ENCODE assay signal across 25 cellular contexts in genomic region chr5:82330506-82330905, GRCh38. TPM values are rescaled to one million over a fixed set of nuclear protein-coding genes. Genes with fewer than 3 reads are reported as not detected.
A peak's percentile ranks its signal among the peaks of the same experiment; 100 is the strongest.
DNase-seq lines count a peak whose midpoint lies in the region; ATAC-seq, FAIRE-seq and TF ChIP-seq lines count a peak whose summit lies in the region.
"Had no signal": no experiment of that assay in that cellular context is flagged by ENCODE, and none has a peak within 500 bp of the region (broad histone marks: within the 10 kb centered on the region; RNA-seq: fewer than 3 reads in every experiment).

No MANE protein-coding gene starts in this region.

- 76% methylated on average over 1 of the region's 1 CpG for WGBS in hepatocyte (ENCODE audit: low lambda C conversion rate, missing lambda C conversion rate)
- no CpG with 5 or more reads among the region's 1 CpG for WGBS in H9 (ENCODE audit: extremely low coverage, insufficient read length, low lambda C conversion rate)

- no peak overlapping the region for H2BK20ac ChIP-seq in H9 (ENCODE audit: low read depth, low read length, poor library complexity, severe bottlenecking)

- H3K9ac ChIP-seq in SK-N-MC (ENCODE audit: insufficient read length) (no peak overlapping the region), H9 (ENCODE audit: extremely low read depth, insufficient read length, low read length) (no peak overlapping the region), kidney (ENCODE audit: low read length in 2 of 2) (no peak overlapping the region)

- no peak overlapping the region for H3K56ac ChIP-seq in H9 (ENCODE audit: insufficient read length, low read depth, low read length)

- H3K27ac ChIP-seq in SK-N-MC (peak overlapping the region; percentile 78), hepatocyte (peak overlapping the region; percentile 11), H9 (ENCODE audit: insufficient read length, low read depth, low read length) (no peak overlapping the region), kidney (ENCODE audit: low read depth in 2 of 2, low read length in 2 of 2) (no peak overlapping the region)
- H3K27ac ChIP-seq: C4-2B had no signal

- H3K4me1 Mint-ChIP-seq in chondrocyte (ENCODE audit: low read depth) (peaks cover 69% of the 10 kb centered on the region), H9 (peaks cover 6 to 16% of the 10 kb centered on the region in 2 experiments; a peak in 3 of 4 replicates)
- H3K4me1 Mint-ChIP-seq: B cell had no signal

- H3K79me2 ChIP-seq in hepatocyte (no peaks in the 10 kb centered on the region), H9 (ENCODE audit: insufficient read depth, low read length) (no peaks in the 10 kb centered on the region)

- H3K9me2 ChIP-seq in hepatocyte (replicated peaks; ENCODE audit: insufficient read depth): no peaks in the 10 kb centered on the region

- no peak overlapping the region for H2BK120ac ChIP-seq in H9 (ENCODE audit: low read depth, low read length, poor library complexity, severe bottlenecking)

- H3K4ac ChIP-seq in H9 (ENCODE audit: low read depth, low read length): no peak overlapping the region

- H3K27me3 ChIP-seq in hepatocyte (no peaks in the 10 kb centered on the region), H9 (ENCODE audit: insufficient read depth, low read length) (no peaks in the 10 kb centered on the region)

- DNase-seq in SK-N-MC (ENCODE audit: low read depth, low spot score) (no peak), chondrocyte (ENCODE audit: low spot score) (no peak), hepatocyte (ENCODE audit: low spot score) (no peak), H9 (no peak), kidney (no peak)
- DNase-seq: Caco-2; CD8-positive, alpha-beta T cell; GF-D8; KBM-7; MG63; NCI-H1105 treated with DMSO at 0.1 percent for 48 hours; NCI-H146; NCI-H1930; NCI-H2107; NCI-H524 treated with DMSO at 0.1 percent for 48 hours; Right ventricle myocardium superior; RPMI8226 had no signal

- intact Hi-C loops in kidney (cut with DNase I): no loop called here

- H3K9me3 ChIP-seq in SK-N-MC (ENCODE audit: low read depth, low read length) (no peaks in the 10 kb centered on the region), hepatocyte (ENCODE audit: low read depth) (no peaks in the 10 kb centered on the region), H9 (ENCODE audit: control insufficient read depth, low read depth, low read length) (no peaks in the 10 kb centered on the region), kidney (ENCODE audit: control insufficient read depth in 1 of 2, low read length in 2 of 2) (no peaks in the 10 kb centered on the region)
- H3K9me3 ChIP-seq: Caco-2, MG63 had no signal

- H2BK12ac ChIP-seq in H9 (ENCODE audit: insufficient read length, low read depth, low read length): no peak overlapping the region

- no peak overlapping the region for H4K8ac ChIP-seq in H9 (replicated peaks; ENCODE audit: insufficient read length, low read depth, low read length)

- H3K9me3 Mint-ChIP-seq in chondrocyte (ENCODE audit: low read depth) (peaks cover 14% of the 10 kb centered on the region), H9 (peaks cover 15 to 16% of the 10 kb centered on the region in 2 experiments)
- H3K9me3 Mint-ChIP-seq: CD8-positive, alpha-beta T cell had no signal

- H4K20me1 ChIP-seq in hepatocyte (ENCODE audit: insufficient read depth, poor library complexity, severe bottlenecking) (no peaks in the 10 kb centered on the region), H9 (ENCODE audit: control insufficient read depth, insufficient read depth, insufficient read length) (no peaks in the 10 kb centered on the region)

- no peak overlapping the region for H2BK5ac ChIP-seq in H9 (ENCODE audit: insufficient read length, low read length)

- H3K4me2 ChIP-seq in hepatocyte (no peak overlapping the region), H9 (ENCODE audit: insufficient read depth, insufficient read length, low read length) (no peak overlapping the region)

- no peak overlapping the region for H4K91ac ChIP-seq in H9 (ENCODE audit: insufficient read length, low read depth, low read length)

- H3K79me1 ChIP-seq in H9 (ENCODE audit: insufficient read depth, low read depth, low read length, poor library complexity, severe bottlenecking): no peaks in the 10 kb centered on the region

- H2BK15ac ChIP-seq in H9 (ENCODE audit: low read depth, low read length): no peak overlapping the region

- H3K4me3 Mint-ChIP-seq in chondrocyte (ENCODE audit: unreplicated experiment) (no peak overlapping the region), H9 (no peak overlapping the region)
- H3K4me3 Mint-ChIP-seq: B cell; CD8-positive, alpha-beta T cell had no signal

- no peaks in the 10 kb centered on the region for H3K36me3 ChIP-seq in SK-N-MC (ENCODE audit: insufficient read depth, low read length)
- no peaks in the 10 kb centered on the region for H3K36me3 ChIP-seq in hepatocyte (replicated peaks; ENCODE audit: insufficient read depth, low read depth)
- H3K36me3 ChIP-seq in kidney (ENCODE audit: control insufficient read depth in 1 of 2, insufficient read depth in 2 of 2, low read length in 2 of 2): no peaks in the 10 kb centered on the region
- H3K36me3 ChIP-seq: MG63 had no signal

- no peak overlapping the region for H3T11ph ChIP-seq in H9 (ENCODE audit: low read length)

- no peak for ATAC-seq in GM21526 (IDR thresholded peaks at IDR 0.05; ENCODE audit: low FRiP score, unreplicated experiment)
- ATAC-seq in HG03565 (IDR thresholded peaks at IDR 0.05; ENCODE audit: unreplicated experiment): no peak
- ATAC-seq: CD8-positive, alpha-beta T cell; HCT116; HepG2 had no signal

- no peak overlapping the region for H3K14ac ChIP-seq in H9 (ENCODE audit: insufficient read depth, low read length)

- H3K36me3 Mint-ChIP-seq in chondrocyte (ENCODE audit: low read depth) (peaks cover 6% of the 10 kb centered on the region), H9 (ENCODE audit: insufficient read depth in 1 of 3, low read depth in 3 of 3) (peaks cover 0 to 21% (median 12%) of the 10 kb centered on the region in 3 experiments; a peak in 5 of 7 replicates)
- H3K36me3 Mint-ChIP-seq: CD8-positive, alpha-beta T cell had no signal

- H2AFZ ChIP-seq in hepatocyte: no peak overlapping the region
- no peak overlapping the region for H2AFZ ChIP-seq in H9 (ENCODE audit: low read length)

- TF ChIP-seq CTCF in chondrocyte (IDR thresholded peaks at IDR 0.05) (no peak), hepatocyte (IDR thresholded peaks at IDR 0.05; ENCODE audit: poor library complexity) (no peak), H9 (conservative IDR thresholded peaks at IDR 0.05) (no peak), kidney (IDR thresholded peaks at IDR 0.05; ENCODE audit: borderline replicate concordance, extremely low read depth, insufficient read depth) (no peak)

- no peaks in the 10 kb centered on the region for H3K27me3 Mint-ChIP-seq in chondrocyte (ENCODE audit: low read depth)
- H3K27me3 Mint-ChIP-seq in H9 (ENCODE audit: low read depth): no peaks in the 10 kb centered on the region; the same call in 1 of the 2 replicates

- no peak overlapping the region for H3K18ac ChIP-seq in H9 (ENCODE audit: insufficient read length, low read depth, low read length)

- H3K27ac Mint-ChIP-seq in chondrocyte (ENCODE audit: unreplicated experiment) (peak overlapping the region; percentile 5), H9 (no peak overlapping the region)
- H3K27ac Mint-ChIP-seq: B cell; CD8-positive, alpha-beta T cell had no signal

- peak overlapping the region; percentile 47; the same call in 1 of the 2 replicates for H3K4me3 ChIP-seq in SK-N-MC
- no peak overlapping the region for H3K4me3 ChIP-seq in hepatocyte
- H3K4me3 ChIP-seq in kidney (ENCODE audit: low read length in 2 of 2): no peak overlapping the region
- H3K4me3 ChIP-seq: MG63 had no signal

- H4K5ac ChIP-seq in H9 (ENCODE audit: insufficient read length, low read depth, low read length): no peak overlapping the region

- H3K4me1 ChIP-seq in hepatocyte (ENCODE audit: insufficient read depth) (peaks cover 5% of the 10 kb centered on the region), H9 (ENCODE audit: insufficient read depth, low read length) (no peaks in the 10 kb centered on the region), kidney (ENCODE audit: control insufficient read depth in 1 of 2, insufficient read depth in 1 of 2, low read depth in 1 of 2, low read length in 2 of 2) (no peaks in the 10 kb centered on the region)
- H3K4me1 ChIP-seq: Caco-2 had no signal

- H2AK5ac ChIP-seq in H9 (ENCODE audit: insufficient read length, low read length): no peak overlapping the region

- H3K23me2 ChIP-seq in H9 (ENCODE audit: insufficient read length, low read depth, low read length, poor library complexity, severe bottlenecking): no peaks in the 10 kb centered on the region

- H3K23ac ChIP-seq in H9 (ENCODE audit: insufficient read length, low read depth, low read length): no peak overlapping the region

- no peak for FAIRE-seq in kidney (lab: Jason Lieb, UNC)
- FAIRE-seq: GM12892, H1, HepG2 had no signal

RNA-seq across cellular contexts. Expression of gene RPS23, which starts 52.4 kb away (rescaled TPM):
- total RNA-seq in chondrocyte (1,222 to 1,372 TPM (median 1,262 TPM) in 3 replicates), hepatocyte (3,018 and 3,452 TPM in 2 replicates), H9 (2021) (2,916 and 2,922 TPM in 2 replicates), kidney (1,470 TPM)
- polyA plus RNA-seq in hepatocyte (757 and 797 TPM in 2 replicates), kidney (ENCODE audit: insufficient read depth, low read depth, low replicate concordance) (2,169 TPM)

Comparison
In these comparisons a context has a peak if more than half of its experiments do, and no peak if none do; other contexts are left out.
1. H3K27ac ChIP-seq: peak in SK-N-MC (single experiment) and hepatocyte (single experiment); none in H9 (single experiment) and kidney (0 of 2).